Comparison of ENCODE assay signal across 18 cellular contexts in genomic region chr10:131895116-131895515, GRCh38.
"Had no signal": no experiment of that assay in that cellular context is flagged by ENCODE, and none has a peak within 500 bp of the region (broad histone marks: within the 10 kb centered on the region; RNA-seq: fewer than 3 reads in every experiment).

No MANE protein-coding gene starts in this region.

- H3K4me1 ChIP-seq: colonic mucosa, foreskin keratinocyte, lower lobe of right lung had no signal

- H3K27ac ChIP-seq: colonic mucosa, esophagus muscularis mucosa, foreskin keratinocyte, gastroesophageal sphincter, heart left ventricle, left lung, lower lobe of right lung had no signal

- H3K27ac Mint-ChIP-seq: dendritic cell treated with granulocyte-macrophage colony-stimulating factor and Interleukin-4, amounts not matched to agents 40 ng/mL and 50 ng/mL, for 4 days; mesothelial cell of epicardium; naive B cell had no signal

- H3K4me3 Mint-ChIP-seq: dendritic cell treated with granulocyte-macrophage colony-stimulating factor and Interleukin-4, amounts not matched to agents 40 ng/mL and 50 ng/mL, for 4 days; effector memory CD8-positive, alpha-beta T cell; mesothelial cell of epicardium had no signal

- H3K36me3 ChIP-seq: colonic mucosa, esophagus muscularis mucosa, gastroesophageal sphincter, heart left ventricle, left lung, lower lobe of right lung had no signal

- ATAC-seq: effector memory CD8-positive, alpha-beta T cell; foreskin keratinocyte; gastroesophageal sphincter; heart left ventricle; left lung; left ventricle myocardium superior; lower lobe of right lung; mucosa of descending colon had no signal

- H3K36me3 Mint-ChIP-seq: mesothelial cell of epicardium, naive B cell had no signal

- H3K27me3 ChIP-seq: colonic mucosa had no signal

- H3K4me3 ChIP-seq: colonic mucosa, esophagus muscularis mucosa, gastroesophageal sphincter, heart left ventricle, left lung, lower lobe of right lung, mucosa of descending colon had no signal

- H3K9me3 ChIP-seq: colonic mucosa, esophagus muscularis mucosa, gastroesophageal sphincter, heart left ventricle, left lung, lower lobe of right lung, mucosa of descending colon had no signal

- H3K9me3 Mint-ChIP-seq: dendritic cell treated with granulocyte-macrophage colony-stimulating factor and Interleukin-4, amounts not matched to agents 40 ng/mL and 50 ng/mL, for 4 days; effector memory CD8-positive, alpha-beta T cell; mesothelial cell of epicardium had no signal

- DNase-seq: colonic mucosa; cortex of kidney; effector CD8-positive, alpha-beta T cell; effector memory CD8-positive, alpha-beta T cell; foreskin keratinocyte; heart left ventricle; hippocampal formation; kidney glomerular epithelial cell; left lung; left ventricle myocardium superior; lower lobe of right lung; mesenchymal stem cell; mucosa of descending colon; naive B cell had no signal
